In the genomic region with DNA sequence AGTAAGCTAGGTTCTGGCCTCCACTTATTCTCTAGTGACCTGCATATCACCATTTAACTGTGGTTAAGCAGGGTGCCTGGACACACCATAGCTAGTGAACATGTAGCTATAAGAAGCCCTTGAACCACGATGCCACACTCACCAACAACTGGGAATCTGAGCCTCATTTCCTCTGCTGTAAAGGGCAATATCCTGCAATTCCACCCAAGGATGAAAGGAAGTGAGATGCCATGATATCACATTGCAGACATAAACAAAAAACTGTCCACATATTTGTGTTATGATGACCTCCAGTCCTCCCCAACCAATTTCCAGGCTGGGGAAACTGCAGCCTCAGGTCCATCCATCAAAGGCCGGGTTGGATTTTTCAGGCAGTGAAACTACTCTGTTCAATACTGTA, we compare ENCODE assay signal across 2 cellular contexts.
A peak's percentile ranks its signal among the peaks of the same experiment; 100 is the strongest.
TF ChIP-seq lines count a peak whose summit lies in the region.

No MANE protein-coding gene starts in this region.

TF ChIP-seq in endothelial cell of umbilical vein, 7 proteins besides CTCF, POLR2A, EP300 and RAD21:
- TF ChIP-seq FOS (IDR thresholded peaks at IDR 0.05; ENCODE audit: borderline replicate concordance, insufficient read depth, low read length) (no peak), GATA2 (IDR thresholded peaks at IDR 0.05; ENCODE audit: insufficient read depth, insufficient read length, low read depth, low read length) (peak; percentile 82), EZH2 (IDR thresholded peaks at IDR 0.05; ENCODE audit: borderline replicate concordance, low read depth, low read length, severe bottlenecking) (no peak)

TF ChIP-seq in GM23338, 12 proteins besides CTCF, POLR2A, EP300 and RAD21:
- no peak for TF ChIP-seq EZH2 (IDR thresholded peaks at IDR 0.05; ENCODE audit: low read depth, unreplicated experiment)
TF ChIP-seq in GM23338: peak in this region for 0.
